Comparison of ENCODE assay signal across 15 cellular contexts in genomic region chr11:61575886-61576516, GRCh38. TPM values are rescaled to one million over a fixed set of nuclear protein-coding genes. Genes with fewer than 3 reads are reported as not detected.
"Had no signal": no experiment of that assay in that cellular context is flagged by ENCODE, and none has a peak within 500 bp of the region (broad histone marks: within the 10 kb centered on the region; RNA-seq: fewer than 3 reads in every experiment).

No MANE protein-coding gene starts in this region.

- DNase-seq: activated CD4-positive, alpha-beta T cell treated with anti-CD3 and anti-CD28 coated beads for 48 hours; activated CD8-positive, alpha-beta memory T cell treated with anti-CD3 and anti-CD28 coated beads, Interleukin-2, amount 50 U/mL, for 48 hours; activated CD8-positive, alpha-beta T cell treated with anti-CD3 and anti-CD28 coated beads, Interleukin-2, amount 10 ng/mL, durations not matched to agents 7 days and 5 days; activated naive CD8-positive, alpha-beta T cell treated with anti-CD3 and anti-CD28 coated beads, Interleukin-2, amount 10 ng/mL, durations not matched to agents 7 days and 5 days; aorta; endodermal cell; naive thymus-derived CD8-positive, alpha-beta T cell; nucleus accumbens; psoas muscle; sigmoid colon; stimulated activated CD4-positive, alpha-beta T cell treated with anti-CD3 and anti-CD28 coated beads, Interleukin-2, amount 100 ng/mL, for 48 hours; T-cell; T1000 had no signal

- H3K4me1 ChIP-seq: psoas muscle had no signal

- H3K27ac ChIP-seq: cardiac muscle cell, psoas muscle, sigmoid colon had no signal

- H3K36me3 ChIP-seq: cardiac muscle cell, sigmoid colon had no signal

- H3K4me3 ChIP-seq: cardiac muscle cell, mucosa of descending colon, psoas muscle, sigmoid colon had no signal

- H3K9me3 ChIP-seq: mucosa of descending colon, psoas muscle, sigmoid colon had no signal

RNA-seq across cellular contexts. Expression of gene SYT7, which starts 4.9 kb away (rescaled TPM):
- total RNA-seq: activated CD8-positive, alpha-beta T cell treated with anti-CD3 and anti-CD28 coated beads, Interleukin-2, amount 10 ng/mL, durations not matched to agents 7 days and 5 days; activated naive CD8-positive, alpha-beta T cell treated with anti-CD3 and anti-CD28 coated beads, Interleukin-2, amount 10 ng/mL, durations not matched to agents 7 days and 5 days; naive thymus-derived CD8-positive, alpha-beta T cell had no signal
